In genomic region chr11:83034673-83035014, GRCh38 we compare ENCODE assay signal across 1 cellular context.
TF ChIP-seq lines count a peak whose summit lies in the region.

No MANE protein-coding gene starts in this region.

TF ChIP-seq in SK-N-SH, 30 proteins besides CTCF, POLR2A, EP300 and RAD21 (continued from another document):
- TF ChIP-seq TAF1 (IDR thresholded peaks at IDR 0.05; ENCODE audit: borderline replicate concordance, low read depth, low read length): no peak
- no peak for TF ChIP-seq FOSL2 (IDR thresholded peaks at IDR 0.05; ENCODE audit: borderline replicate concordance, low read depth)
- TF ChIP-seq IRF3 (IDR thresholded peaks at IDR 0.05; ENCODE audit: low read depth, low read length): no peak
- no peak for TF ChIP-seq REST (IDR thresholded peaks at IDR 0.05; ENCODE audit: low read depth, low read length)
- TF ChIP-seq POLR2AphosphoS5 (IDR thresholded peaks at IDR 0.05; ENCODE audit: low read depth, low read length): no peak
- TF ChIP-seq FOXM1 (IDR thresholded peaks at IDR 0.05; ENCODE audit: low read depth): no peak
- TF ChIP-seq FOXJ3 (CRISPR knock-in tag; IDR thresholded peaks at IDR 0.05): no peak
